In genomic region chr13:112658807-112659206, GRCh38 we compare ENCODE assay signal across 2 cellular contexts.
TF ChIP-seq lines count a peak whose summit lies in the region.

No MANE protein-coding gene starts in this region.

TF ChIP-seq in IMR-90, 13 proteins besides CTCF, POLR2A, EP300 and RAD21:
- TF ChIP-seq USF2 (IDR thresholded peaks at IDR 0.05; ENCODE audit: low read depth, low read length) (peak; percentile 27; the same call in 1 of the 2 replicates), MAFK (IDR thresholded peaks at IDR 0.05; ENCODE audit: low read depth, low read length) (no peak)

TF ChIP-seq in SK-N-SH treated with all-trans-retinoic acid at 6 μM for 48 hours, 23 proteins besides CTCF, POLR2A, EP300 and RAD21 (continued from another document):
- TF ChIP-seq PATZ1 (CRISPR knock-in tag; IDR thresholded peaks at IDR 0.05; ENCODE audit: borderline replicate concordance) (no peak), CSDC2 (CRISPR knock-in tag; IDR thresholded peaks at IDR 0.05) (no peak), CREB5 (CRISPR knock-in tag; IDR thresholded peaks at IDR 0.05; ENCODE audit: low read depth) (no peak), ZNF565 (CRISPR knock-in tag; conservative IDR thresholded peaks at IDR 0.05; ENCODE audit: low read depth) (no peak), ZFP3 (CRISPR knock-in tag; IDR thresholded peaks at IDR 0.05) (no peak), ESRRG (CRISPR knock-in tag; IDR thresholded peaks at IDR 0.05) (no peak), ZNF70 (CRISPR knock-in tag; IDR thresholded peaks at IDR 0.05) (no peak), SNAI2 (CRISPR knock-in tag; IDR thresholded peaks at IDR 0.05) (no peak), TOX (CRISPR knock-in tag; IDR thresholded peaks at IDR 0.05; ENCODE audit: borderline replicate concordance) (no peak), RARB (CRISPR knock-in tag; IDR thresholded peaks at IDR 0.05) (no peak)
- TF ChIP-seq, protein P1, sequence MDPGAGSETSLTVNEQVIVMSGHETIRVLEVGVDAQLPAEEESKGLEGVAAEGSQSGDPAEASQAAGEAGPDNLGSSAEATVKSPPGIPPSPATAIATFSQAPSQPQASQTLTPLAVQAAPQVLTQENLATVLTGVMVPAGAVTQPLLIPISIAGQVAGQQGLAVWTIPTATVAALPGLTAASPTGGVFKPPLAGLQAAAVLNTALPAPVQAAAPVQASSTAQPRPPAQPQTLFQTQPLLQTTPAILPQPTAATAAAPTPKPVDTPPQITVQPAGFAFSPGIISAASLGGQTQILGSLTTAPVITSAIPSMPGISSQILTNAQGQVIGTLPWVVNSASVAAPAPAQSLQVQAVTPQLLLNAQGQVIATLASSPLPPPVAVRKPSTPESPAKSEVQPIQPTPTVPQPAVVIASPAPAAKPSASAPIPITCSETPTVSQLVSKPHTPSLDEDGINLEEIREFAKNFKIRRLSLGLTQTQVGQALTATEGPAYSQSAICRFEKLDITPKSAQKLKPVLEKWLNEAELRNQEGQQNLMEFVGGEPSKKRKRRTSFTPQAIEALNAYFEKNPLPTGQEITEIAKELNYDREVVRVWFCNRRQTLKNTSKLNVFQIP (CRISPR knock-in tag; IDR thresholded peaks at IDR 0.05; ENCODE audit: borderline replicate concordance, low read depth): no peak
- TF ChIP-seq, protein P2, sequence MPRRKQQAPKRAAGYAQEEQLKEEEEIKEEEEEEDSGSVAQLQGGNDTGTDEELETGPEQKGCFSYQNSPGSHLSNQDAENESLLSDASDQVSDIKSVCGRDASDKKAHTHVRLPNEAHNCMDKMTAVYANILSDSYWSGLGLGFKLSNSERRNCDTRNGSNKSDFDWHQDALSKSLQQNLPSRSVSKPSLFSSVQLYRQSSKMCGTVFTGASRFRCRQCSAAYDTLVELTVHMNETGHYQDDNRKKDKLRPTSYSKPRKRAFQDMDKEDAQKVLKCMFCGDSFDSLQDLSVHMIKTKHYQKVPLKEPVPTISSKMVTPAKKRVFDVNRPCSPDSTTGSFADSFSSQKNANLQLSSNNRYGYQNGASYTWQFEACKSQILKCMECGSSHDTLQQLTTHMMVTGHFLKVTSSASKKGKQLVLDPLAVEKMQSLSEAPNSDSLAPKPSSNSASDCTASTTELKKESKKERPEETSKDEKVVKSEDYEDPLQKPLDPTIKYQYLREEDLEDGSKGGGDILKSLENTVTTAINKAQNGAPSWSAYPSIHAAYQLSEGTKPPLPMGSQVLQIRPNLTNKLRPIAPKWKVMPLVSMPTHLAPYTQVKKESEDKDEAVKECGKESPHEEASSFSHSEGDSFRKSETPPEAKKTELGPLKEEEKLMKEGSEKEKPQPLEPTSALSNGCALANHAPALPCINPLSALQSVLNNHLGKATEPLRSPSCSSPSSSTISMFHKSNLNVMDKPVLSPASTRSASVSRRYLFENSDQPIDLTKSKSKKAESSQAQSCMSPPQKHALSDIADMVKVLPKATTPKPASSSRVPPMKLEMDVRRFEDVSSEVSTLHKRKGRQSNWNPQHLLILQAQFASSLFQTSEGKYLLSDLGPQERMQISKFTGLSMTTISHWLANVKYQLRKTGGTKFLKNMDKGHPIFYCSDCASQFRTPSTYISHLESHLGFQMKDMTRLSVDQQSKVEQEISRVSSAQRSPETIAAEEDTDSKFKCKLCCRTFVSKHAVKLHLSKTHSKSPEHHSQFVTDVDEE (CRISPR knock-in tag; IDR thresholded peaks at IDR 0.05): no peak
